1 cellular context compared by ENCODE assay signal in genomic region chr12:123936956-123937706, GRCh38.
TF ChIP-seq lines count a peak whose summit lies in the region.

No MANE protein-coding gene starts in this region.

TF ChIP-seq in HepG2, 621 proteins besides CTCF, POLR2A, EP300 and RAD21:
- TF ChIP-seq EZH2 (conservative IDR thresholded peaks at IDR 0.05; ENCODE audit: low read depth, low read length), result no peak
- TF ChIP-seq ZNF576 (CRISPR knock-in tag; IDR thresholded peaks at IDR 0.05), result no peak
- TF ChIP-seq E2F5 (CRISPR knock-in tag; conservative IDR thresholded peaks at IDR 0.05), result no peak
- TF ChIP-seq ZNF549 (CRISPR knock-in tag; IDR thresholded peaks at IDR 0.05), result no peak
- no peak for TF ChIP-seq REXO4 (CRISPR knock-in tag; IDR thresholded peaks at IDR 0.05; ENCODE audit: borderline replicate concordance)
- TF ChIP-seq NFYC (CRISPR knock-in tag; IDR thresholded peaks at IDR 0.05), result no peak
- no peak for TF ChIP-seq KMT2B (CRISPR knock-in tag; IDR thresholded peaks at IDR 0.05)
- no peak for TF ChIP-seq ZBTB39 (CRISPR knock-in tag; IDR thresholded peaks at IDR 0.05)
- no peak for TF ChIP-seq ZNF296 (CRISPR knock-in tag; conservative IDR thresholded peaks at IDR 0.05)
- TF ChIP-seq ZBTB43 (CRISPR knock-in tag; conservative IDR thresholded peaks at IDR 0.05), result no peak
